In the genomic region with DNA sequence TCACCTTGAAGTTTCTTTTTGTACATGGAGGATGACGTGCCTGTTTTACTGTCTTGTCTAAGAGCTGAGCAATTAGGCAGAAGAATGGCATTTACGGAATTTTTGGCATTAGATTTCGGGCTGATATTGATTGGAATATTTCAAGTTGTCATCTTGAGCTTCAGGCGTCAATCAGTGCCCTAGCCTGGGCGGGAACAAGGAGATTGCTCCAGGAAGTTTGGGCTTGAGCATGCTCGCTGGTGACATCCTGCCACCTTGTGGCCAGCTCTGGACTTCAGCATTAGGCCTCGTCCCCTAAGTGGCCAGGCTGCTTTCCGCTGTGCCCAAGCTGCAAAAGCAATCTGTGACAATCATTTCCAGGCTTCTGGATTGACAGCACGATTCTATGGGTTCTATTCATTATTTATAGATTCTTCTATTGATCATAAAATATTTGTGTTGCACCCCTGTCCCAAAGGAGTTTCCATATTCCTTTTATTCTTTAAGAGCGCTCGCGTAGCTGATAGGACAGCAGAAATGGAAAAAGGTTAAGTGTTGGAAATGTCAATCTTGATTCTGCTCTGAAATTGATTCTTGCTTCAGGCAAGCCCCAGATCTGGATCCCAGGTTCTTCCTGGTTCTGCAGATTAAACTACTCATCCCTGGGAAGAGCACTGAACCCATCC, we compare ENCODE assay signal across 9 cellular contexts.
DNase-seq lines count a peak whose midpoint lies in the region; ATAC-seq, FAIRE-seq and TF ChIP-seq lines count a peak whose summit lies in the region.
"Had no signal": no experiment of that assay in that cellular context is flagged by ENCODE, and none has a peak within 500 bp of the region (broad histone marks: within the 10 kb centered on the region; RNA-seq: fewer than 3 reads in every experiment).

No MANE protein-coding gene starts in this region.

- TF ChIP-seq EP300 in HepG2 (IDR thresholded peaks at IDR 0.05; ENCODE audit: low read depth in 2 of 2, low read length in 2 of 2) (no peak), HepG2 (CRISPR knock-in tag; IDR thresholded peaks at IDR 0.05; ENCODE audit: borderline replicate concordance) (no peak)

- peaks cover 0 to 35% of the 10 kb centered on the region in 2 experiments; a peak in 4 of 5 replicates for H3K27me3 ChIP-seq in HepG2 (ENCODE audit: control insufficient read depth in 1 of 2, insufficient read depth in 2 of 2, low read length in 2 of 2)

- intact Hi-C loops in dendritic cell treated with granulocyte-macrophage colony-stimulating factor and Interleukin-4, amounts not matched to agents 40 ng/mL and 50 ng/mL, for 4 days (cut with micrococcal nuclease) = loop anchor here (1.0 kb wide), 2 partner anchors 54 to 323 kb away; no protein-coding TSS in a partner anchor
- intact Hi-C loops in HepG2 (cut with micrococcal nuclease; ENCODE audit: unreplicated experiment) = loop anchor here (1.0 to 10.0 kb wide), 3 partner anchors 86 to 339 kb away; a partner anchor contains a TSS

- WGBS in HepG2 (ENCODE audit: low lambda C conversion rate) = 33% methylated on average over 12 of the region's 12 CpGs

- no peaks in the 10 kb centered on the region for H4K20me1 ChIP-seq in HepG2 (ENCODE audit: insufficient read depth, low read length)

- peak; percentile 86 for TF ChIP-seq RAD21 in HepG2 (CRISPR knock-in tag; IDR thresholded peaks at IDR 0.05)

- POLR2A ChIA-PET in HepG2 (lab: Yijun Ruan, JAX) = interaction anchor here (1.4 kb wide), 1 partner anchor 305 kb away, joined by 3 read pairs; a partner anchor contains a TSS

- no peaks in the 10 kb centered on the region for H3K9me3 Mint-ChIP-seq in dendritic cell treated with granulocyte-macrophage colony-stimulating factor and Interleukin-4, amounts not matched to agents 40 ng/mL and 50 ng/mL, for 4 days
- H3K9me3 Mint-ChIP-seq: stimulated activated naive CD8-positive, alpha-beta T cell treated with anti-CD3 and anti-CD28 coated beads, Interleukin-15, Interleukin-2, amounts not matched to agents 100 ng/mL and 50 ng/mL, for 24 hours had no signal

- peaks cover 3% of the 10 kb centered on the region for H3K27me3 Mint-ChIP-seq in dendritic cell treated with granulocyte-macrophage colony-stimulating factor and Interleukin-4, amounts not matched to agents 40 ng/mL and 50 ng/mL, for 4 days

- 0 out of 2 replicates have a peak overlapping the region, but pooled peaks have one; percentile 13 for H3K4me2 ChIP-seq in HepG2 (ENCODE audit: low read depth, low read length)

- H3K27ac ChIP-seq in HepG2 (ENCODE audit: extremely low read length, insufficient read depth, low read length) = no peak overlapping the region

- no peak overlapping the region for H3K27ac Mint-ChIP-seq in dendritic cell treated with granulocyte-macrophage colony-stimulating factor and Interleukin-4, amounts not matched to agents 40 ng/mL and 50 ng/mL, for 4 days
- H3K27ac Mint-ChIP-seq: stimulated activated naive CD8-positive, alpha-beta T cell treated with anti-CD3 and anti-CD28 coated beads, Interleukin-15, Interleukin-2, amounts not matched to agents 100 ng/mL and 50 ng/mL, for 24 hours had no signal

- no peaks in the 10 kb centered on the region for H3K79me2 ChIP-seq in HepG2 (ENCODE audit: insufficient read depth, low read length)

- H2AFZ ChIP-seq in HepG2 (ENCODE audit: low read length) = no peak overlapping the region

- no peaks in the 10 kb centered on the region for H3K36me3 ChIP-seq in HepG2 (replicated peaks in 1 of 2; ENCODE audit: control insufficient read depth in 1 of 2, insufficient read depth in 2 of 2, low read length in 2 of 2)

- H3K9ac ChIP-seq in HepG2 (ENCODE audit: insufficient read depth, low read depth, low read length) = no peak overlapping the region

- no peaks in the 10 kb centered on the region for H3K9me3 ChIP-seq in HepG2 (ENCODE audit: low read length)

- H3K36me3 Mint-ChIP-seq in dendritic cell treated with granulocyte-macrophage colony-stimulating factor and Interleukin-4, amounts not matched to agents 40 ng/mL and 50 ng/mL, for 4 days (ENCODE audit: low read depth) = no peaks in the 10 kb centered on the region

- ATAC-seq in HG03159 (IDR thresholded peaks at IDR 0.05; ENCODE audit: unreplicated experiment) (peak; percentile 52), HepG2 (peak; percentile 97)

- no peak for TF ChIP-seq POLR2A in HepG2 (IDR thresholded peaks at IDR 0.05; ENCODE audit: insufficient read depth in 1 of 2, low read depth in 2 of 2, low read length in 2 of 2)

- in situ Hi-C loops in HepG2 (cut with HindIII; ENCODE audit: extremely low pct_ligation_motif_present, low pct_unique_long_range_greater_than_20kb) = loop anchor here (5.0 kb wide), 1 partner anchor 324 kb away; no protein-coding TSS in a partner anchor

- H3K4me1 Mint-ChIP-seq in dendritic cell treated with granulocyte-macrophage colony-stimulating factor and Interleukin-4, amounts not matched to agents 40 ng/mL and 50 ng/mL, for 4 days (ENCODE audit: low read depth) = peaks cover 8% of the 10 kb centered on the region

- peak; percentile 91 for TF ChIP-seq CTCF in HepG2 (CRISPR knock-in tag; IDR thresholded peaks at IDR 0.05)

- no peak overlapping the region for H3K4me3 ChIP-seq in HepG2 (replicated peaks in 1 of 3; ENCODE audit: insufficient read depth in 1 of 3, low read depth in 2 of 3, low read length in 3 of 3)

- CTCF ChIA-PET in HepG2 (lab: Yijun Ruan, JAX; ENCODE audit: low intra/inter-chr PET ratio, low total read pairs) = interaction anchor here (1.0 to 2.6 kb wide), 3 partner anchors 268 to 341 kb away, joined by 3 to 24 read pairs (median 8); no protein-coding TSS in a partner anchor

- no TSS peak for BruUV-seq in HepG2 (replicated peaks; lab: Mats Ljungman, UMichigan)

- FAIRE-seq in HepG2 (lab: Jason Lieb, UNC) = peak; percentile 89

- H3K4me1 ChIP-seq in HepG2 (ENCODE audit: insufficient read depth, low read length) = no peaks in the 10 kb centered on the region

- peak; percentile 31 to 60 for DNase-seq in SHP77 (lab: John Stamatoyannopoulos, UW)
- DNase-seq in SHP77 treated with DMSO at 0.1 percent for 48 hours (lab: John Stamatoyannopoulos, UW) = no peak
- DNase-seq in NCI-H2227 (lab: John Stamatoyannopoulos, UW; ENCODE audit: unreplicated experiment) = peak; percentile 83
- peak; percentile 17 for DNase-seq in activated CD4-positive, alpha-beta T cell treated with anti-CD3 and anti-CD28 coated beads for 1 hour
- DNase-seq in HepG2 (ENCODE audit: low spot score) = peak; percentile 50
- DNase-seq in stimulated activated CD4-positive, alpha-beta T cell treated with anti-CD3 and anti-CD28 coated beads, Interleukin-4, amount 100 ng/mL, for 1 hour = peak; percentile 49

- H3K4me3 Mint-ChIP-seq in dendritic cell treated with granulocyte-macrophage colony-stimulating factor and Interleukin-4, amounts not matched to agents 40 ng/mL and 50 ng/mL, for 4 days = peak overlapping the region; percentile 34
- H3K4me3 Mint-ChIP-seq: stimulated activated naive CD8-positive, alpha-beta T cell treated with anti-CD3 and anti-CD28 coated beads, Interleukin-15, Interleukin-2, amounts not matched to agents 100 ng/mL and 50 ng/mL, for 24 hours had no signal

TF ChIP-seq in HepG2, 621 proteins besides CTCF, POLR2A, EP300 and RAD21 (continues in another document):
- TF ChIP-seq, protein P1, sequence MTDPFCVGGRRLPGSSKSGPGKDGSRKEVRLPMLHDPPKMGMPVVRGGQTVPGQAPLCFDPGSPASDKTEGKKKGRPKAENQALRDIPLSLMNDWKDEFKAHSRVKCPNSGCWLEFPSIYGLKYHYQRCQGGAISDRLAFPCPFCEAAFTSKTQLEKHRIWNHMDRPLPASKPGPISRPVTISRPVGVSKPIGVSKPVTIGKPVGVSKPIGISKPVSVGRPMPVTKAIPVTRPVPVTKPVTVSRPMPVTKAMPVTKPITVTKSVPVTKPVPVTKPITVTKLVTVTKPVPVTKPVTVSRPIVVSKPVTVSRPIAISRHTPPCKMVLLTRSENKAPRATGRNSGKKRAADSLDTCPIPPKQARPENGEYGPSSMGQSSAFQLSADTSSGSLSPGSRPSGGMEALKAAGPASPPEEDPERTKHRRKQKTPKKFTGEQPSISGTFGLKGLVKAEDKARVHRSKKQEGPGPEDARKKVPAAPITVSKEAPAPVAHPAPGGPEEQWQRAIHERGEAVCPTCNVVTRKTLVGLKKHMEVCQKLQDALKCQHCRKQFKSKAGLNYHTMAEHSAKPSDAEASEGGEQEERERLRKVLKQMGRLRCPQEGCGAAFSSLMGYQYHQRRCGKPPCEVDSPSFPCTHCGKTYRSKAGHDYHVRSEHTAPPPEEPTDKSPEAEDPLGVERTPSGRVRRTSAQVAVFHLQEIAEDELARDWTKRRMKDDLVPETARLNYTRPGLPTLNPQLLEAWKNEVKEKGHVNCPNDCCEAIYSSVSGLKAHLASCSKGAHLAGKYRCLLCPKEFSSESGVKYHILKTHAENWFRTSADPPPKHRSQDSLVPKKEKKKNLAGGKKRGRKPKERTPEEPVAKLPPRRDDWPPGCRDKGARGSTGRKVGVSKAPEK (CRISPR knock-in tag; IDR thresholded peaks at IDR 0.05; ENCODE audit: borderline replicate concordance) = no peak
- TF ChIP-seq CBX1 (IDR thresholded peaks at IDR 0.05; ENCODE audit: low read depth) = no peak
- no peak for TF ChIP-seq ZNF17 (CRISPR knock-in tag; IDR thresholded peaks at IDR 0.05)
- TF ChIP-seq KLF9 (CRISPR knock-in tag; IDR thresholded peaks at IDR 0.05; ENCODE audit: low read depth) = 0 out of 2 replicates have a peak, but pooled peaks have one; percentile 31
- no peak for TF ChIP-seq CHD2 (IDR thresholded peaks at IDR 0.05; ENCODE audit: low read depth, low read length)
- TF ChIP-seq PAF1 (CRISPR knock-in tag; IDR thresholded peaks at IDR 0.05) = no peak
- TF ChIP-seq, protein P2, sequence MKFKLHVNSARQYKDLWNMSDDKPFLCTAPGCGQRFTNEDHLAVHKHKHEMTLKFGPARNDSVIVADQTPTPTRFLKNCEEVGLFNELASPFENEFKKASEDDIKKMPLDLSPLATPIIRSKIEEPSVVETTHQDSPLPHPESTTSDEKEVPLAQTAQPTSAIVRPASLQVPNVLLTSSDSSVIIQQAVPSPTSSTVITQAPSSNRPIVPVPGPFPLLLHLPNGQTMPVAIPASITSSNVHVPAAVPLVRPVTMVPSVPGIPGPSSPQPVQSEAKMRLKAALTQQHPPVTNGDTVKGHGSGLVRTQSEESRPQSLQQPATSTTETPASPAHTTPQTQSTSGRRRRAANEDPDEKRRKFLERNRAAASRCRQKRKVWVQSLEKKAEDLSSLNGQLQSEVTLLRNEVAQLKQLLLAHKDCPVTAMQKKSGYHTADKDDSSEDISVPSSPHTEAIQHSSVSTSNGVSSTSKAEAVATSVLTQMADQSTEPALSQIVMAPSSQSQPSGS (CRISPR knock-in tag; IDR thresholded peaks at IDR 0.05) = no peak
- TF ChIP-seq ZNF572 (CRISPR knock-in tag; IDR thresholded peaks at IDR 0.05) = no peak
- no peak for TF ChIP-seq ZNF7 (CRISPR knock-in tag; IDR thresholded peaks at IDR 0.05)
- TF ChIP-seq ZNF567 (CRISPR knock-in tag; IDR thresholded peaks at IDR 0.05; ENCODE audit: borderline replicate concordance) = no peak
